Comparison of ENCODE assay signal across 8 cellular contexts in the genomic region with DNA sequence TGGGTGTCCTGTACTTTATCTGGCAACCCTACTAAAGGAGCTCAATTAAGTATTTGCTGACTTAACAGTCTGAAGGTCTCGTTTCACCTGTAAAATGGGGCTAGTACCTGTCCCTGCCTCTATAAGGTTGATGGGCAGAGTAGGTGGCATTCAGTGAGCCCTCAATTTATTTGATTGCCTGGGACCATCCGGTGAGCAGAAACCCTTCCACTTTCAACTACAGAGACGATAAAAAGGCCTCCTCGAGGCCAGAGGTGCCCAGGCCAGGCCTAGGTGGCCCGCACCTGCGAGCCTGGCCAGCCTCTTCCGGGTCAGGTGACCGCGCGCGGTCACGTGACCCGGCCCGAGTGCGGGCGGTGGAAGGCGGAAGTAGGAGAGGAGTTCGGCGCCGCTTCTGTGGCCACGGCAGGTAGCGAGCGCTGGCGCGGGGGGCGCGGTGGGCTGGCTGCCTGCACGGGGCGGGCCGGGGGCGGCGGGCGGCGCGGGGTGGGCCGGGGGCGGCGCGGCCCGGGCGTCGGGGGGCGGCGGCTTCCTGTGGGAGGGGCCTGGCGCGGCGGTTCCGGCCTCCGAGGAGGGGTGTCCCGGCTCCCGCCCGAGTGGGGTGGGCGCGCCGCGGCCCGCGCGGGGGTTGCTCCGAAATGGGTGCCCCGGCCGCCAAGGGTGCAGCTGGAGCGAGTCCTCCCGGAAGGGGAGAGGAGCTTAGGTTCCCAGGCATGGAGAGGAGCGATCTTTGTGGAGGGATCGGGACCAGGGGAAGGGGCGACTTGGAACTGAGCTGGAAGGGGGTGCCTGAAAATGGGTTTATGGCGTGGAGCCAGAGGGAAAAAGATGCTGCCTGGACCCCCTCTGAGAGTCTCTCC. TPM values are rescaled to one million over a fixed set of nuclear protein-coding genes. Genes with fewer than 3 reads are reported as not detected.
DNase-seq lines count a peak whose midpoint lies in the region; ATAC-seq and TF ChIP-seq lines count a peak whose summit lies in the region.

A gene (plus strand): TSS at position 350 of the 860 bp plus-strand sequence. CDS start 24,679 bp downstream, outside the sequence.

- H3K4me1 ChIP-seq in Caco-2: peaks cover 10% of the 10 kb centered on the region; the same call in 1 of the 2 replicates
- H3K4me1 ChIP-seq in HUES6 (ENCODE audit: control insufficient read depth, insufficient read depth, low read length): peaks cover 5% of the 10 kb centered on the region
- peaks cover 0 to 14% (median 3%) of the 10 kb centered on the region in 4 donors for H3K4me1 ChIP-seq in Peyer's patch

- DNase-seq in Caco-2 (peak; percentile 91), GM20000 (ENCODE audit: low spot score) (peak; percentile 91), Peyer's patch (peak; percentile 74 to 89 (median 89)), activated T-helper 1 cell treated with Interleukin-2 at 50 U/mL for 16 hours (ENCODE audit: low read depth) (peak; percentile 76), fibroblast of gingiva (ENCODE audit: low read depth) (peak; percentile 47), naive B cell (peak; percentile 78)
- peak; percentile 56 to 88 for DNase-seq in stimulated activated effector memory CD8-positive, alpha-beta T cell treated with anti-CD3 and anti-CD28 coated beads, Interleukin-12 subunit alpha, Interleukin-12 subunit beta, amount 100 ng/mL, for 72 hours (ENCODE audit: low spot score in 2 of 2)

- H3K27ac Mint-ChIP-seq in Caco-2 (ENCODE audit: unreplicated experiment) (peak within 1 kb of the TSS; percentile 93), naive B cell (peak within 1 kb of the TSS; percentile 94 to 100 (median 98))
- peak within 1 kb of the TSS; percentile 97 for H3K27ac Mint-ChIP-seq in stimulated activated effector memory CD8-positive, alpha-beta T cell treated with anti-CD3 and anti-CD28 coated beads, Interleukin-12 subunit alpha, Interleukin-12 subunit beta, amount 100 ng/mL, for 72 hours

- H3K36me3 ChIP-seq in Caco-2 (ENCODE audit: control insufficient read depth, insufficient read depth, low read length) (no peaks in the 10 kb centered on the region), HUES6 (ENCODE audit: control insufficient read depth, insufficient read depth, low read length) (no peaks in the 10 kb centered on the region), Peyer's patch (no peaks in the 10 kb centered on the region)

- TF ChIP-seq CTCF in Caco-2 (IDR thresholded peaks at IDR 0.05; ENCODE audit: insufficient read depth in 1 of 2, low read depth in 1 of 2, low read length in 1 of 2, severe bottlenecking in 1 of 2, unreplicated experiment in 1 of 2): no peak
- TF ChIP-seq CTCF in GM20000 (IDR thresholded peaks at IDR 0.05; ENCODE audit: extremely low read depth, missing control alignments): no peak
- TF ChIP-seq CTCF in Peyer's patch (IDR thresholded peaks at IDR 0.05): peak in 3 of 6 experiments; percentile 7 to 25 (median 8)

- H3K9me3 ChIP-seq in Caco-2 (no peaks in the 10 kb centered on the region), HUES6 (ENCODE audit: control insufficient read depth, insufficient read depth, low read depth, low read length) (peaks cover 1% of the 10 kb centered on the region; the same call in 1 of the 2 replicates), Peyer's patch (no peaks in the 10 kb centered on the region)

- H3K4me1 Mint-ChIP-seq in Caco-2 (ENCODE audit: low read depth, unreplicated experiment) (peaks cover 7% of the 10 kb centered on the region), naive B cell (peaks cover 26 to 36% (median 30%) of the 10 kb centered on the region in 3 donors)
- H3K4me1 Mint-ChIP-seq in stimulated activated effector memory CD8-positive, alpha-beta T cell treated with anti-CD3 and anti-CD28 coated beads, Interleukin-12 subunit alpha, Interleukin-12 subunit beta, amount 100 ng/mL, for 72 hours: peaks cover 35% of the 10 kb centered on the region

- POLR2A ChIA-PET in Caco-2 (lab: Charles Lee): interaction anchor here (0.7 to 1.4 kb wide), 3 partner anchors 8 to 36 kb away, joined by 3 to 10 read pairs (median 4); a partner anchor contains a TSS

- CTCF ChIA-PET in Caco-2 (lab: Charles Lee): interaction anchor here (0.9 to 2.7 kb wide), 3 partner anchors 8 to 450 kb away, joined by 3 to 7 read pairs (median 6); a partner anchor contains a TSS

- H3K9me3 Mint-ChIP-seq in Caco-2 (ENCODE audit: unreplicated experiment): peaks cover 9% of the 10 kb centered on the region
- no peaks in the 10 kb centered on the region for H3K9me3 Mint-ChIP-seq in naive B cell
- H3K9me3 Mint-ChIP-seq in stimulated activated effector memory CD8-positive, alpha-beta T cell treated with anti-CD3 and anti-CD28 coated beads, Interleukin-12 subunit alpha, Interleukin-12 subunit beta, amount 100 ng/mL, for 72 hours: no peaks in the 10 kb centered on the region

- intact Hi-C loops in Caco-2 (cut with micrococcal nuclease; ENCODE audit: unreplicated experiment): no loop called here

- H3K4me3 Mint-ChIP-seq in Caco-2 (ENCODE audit: unreplicated experiment): peak within 1 kb of the TSS; percentile 77
- peak within 1 kb of the TSS; percentile 84 to 96 (median 92) for H3K4me3 Mint-ChIP-seq in naive B cell
- peak within 1 kb of the TSS; percentile 80 for H3K4me3 Mint-ChIP-seq in stimulated activated effector memory CD8-positive, alpha-beta T cell treated with anti-CD3 and anti-CD28 coated beads, Interleukin-12 subunit alpha, Interleukin-12 subunit beta, amount 100 ng/mL, for 72 hours

- peak; percentile 81 to 82 for TF ChIP-seq POLR2A in Peyer's patch (IDR thresholded peaks at IDR 0.05)

- H3K27ac ChIP-seq in HUES6 (ENCODE audit: low read depth, low read length) (peak within 1 kb of the TSS; percentile 48; the same call in 1 of the 2 replicates), Peyer's patch (peak within 1 kb of the TSS; percentile 87 to 93 (median 90))

- H3K4me3 ChIP-seq in Caco-2 (ENCODE audit: low read depth, low read length) (peak within 1 kb of the TSS; percentile 77), HUES6 (ENCODE audit: low read depth, low read length) (peak within 1 kb of the TSS; percentile 100), Peyer's patch (peak within 1 kb of the TSS; percentile 78 to 95 (median 90))

- H3K36me3 Mint-ChIP-seq in Caco-2 (ENCODE audit: insufficient read depth, unreplicated experiment) (peaks cover 26% of the 10 kb centered on the region), naive B cell (peaks cover 0 to 11% of the 10 kb centered on the region in 2 donors)
- peaks cover 14% of the 10 kb centered on the region for H3K36me3 Mint-ChIP-seq in stimulated activated effector memory CD8-positive, alpha-beta T cell treated with anti-CD3 and anti-CD28 coated beads, Interleukin-12 subunit alpha, Interleukin-12 subunit beta, amount 100 ng/mL, for 72 hours

- no TSS peak for BruUV-seq in Caco-2 (replicated peaks; lab: Mats Ljungman, UMichigan)

- H3K27me3 Mint-ChIP-seq in Caco-2 (ENCODE audit: insufficient read depth, unreplicated experiment) (no peaks in the 10 kb centered on the region), naive B cell (peaks cover 0 to 9% (median under 1%) of the 10 kb centered on the region in 3 donors)

- H3K27me3 ChIP-seq in Caco-2 (replicated peaks; ENCODE audit: control insufficient read depth, insufficient read depth, low read length) (no peaks in the 10 kb centered on the region), HUES6 (ENCODE audit: control insufficient read depth, insufficient read depth, low read length) (no peaks in the 10 kb centered on the region), Peyer's patch (no peaks in the 10 kb centered on the region)

- ATAC-seq in naive B cell (ENCODE audit: low read depth in 2 of 2): peak; percentile 70 to 78
- peak; percentile 92 for ATAC-seq in stimulated activated effector memory CD8-positive, alpha-beta T cell treated with anti-CD3 and anti-CD28 coated beads, Interleukin-12 subunit alpha, Interleukin-12 subunit beta, amount 100 ng/mL, for 72 hours

- H3K9ac ChIP-seq in HUES6 (ENCODE audit: low read length): peak within 1 kb of the TSS; percentile 94

RNA-seq across cellular contexts. Expression of the gene that starts here (rescaled TPM):
- total RNA-seq in Caco-2 (2022) (39.7 and 43.9 TPM in 2 replicates), Peyer's patch (100 to 1,000 TPM in 3 of 4 donors, 10 to 100 TPM in 1; 93.5 to 199 (median 111) TPM)
- 10 to 100 TPM; 26.3 to 59.7 (median 39.3) TPM for polyA plus RNA-seq in naive B cell (ENCODE audit: low read depth in 6 of 6)

Comparison
In these comparisons a context has a peak if more than half of its experiments do, and no peak if none do; other contexts are left out.
1. Peak in every context shown above with its lines: DNase-seq, ATAC-seq, H3K4me3 ChIP-seq and H3K27ac ChIP-seq.